In genomic region chr5:162593881-162594280, GRCh38 we compare ENCODE assay signal across 13 cellular contexts.
A peak's percentile ranks its signal among the peaks of the same experiment; 100 is the strongest.
DNase-seq lines count a peak whose midpoint lies in the region; ATAC-seq, FAIRE-seq and TF ChIP-seq lines count a peak whose summit lies in the region.
"Had no signal": no experiment of that assay in that cellular context is flagged by ENCODE, and none has a peak within 500 bp of the region (broad histone marks: within the 10 kb centered on the region; RNA-seq: fewer than 3 reads in every experiment).

No MANE protein-coding gene starts in this region.

- H3K36me3 ChIP-seq in GM12878 (ENCODE audit: control insufficient read depth in 2 of 2, insufficient read depth in 2 of 2, low read length in 1 of 2) (no peaks in the 10 kb centered on the region), transverse colon (no peaks in the 10 kb centered on the region)
- H3K36me3 ChIP-seq: SJSA1 had no signal

- intact Hi-C loops in activated CD8-positive, alpha-beta T cell treated with anti-CD3 and anti-CD28 coated beads for 36 hours (cut with micrococcal nuclease), result no loop called here
- intact Hi-C loops in GM12878 (cut with micrococcal nuclease; ENCODE audit: unreplicated experiment), result loop anchor here (5.0 to 10.0 kb wide), 2 partner anchors 751 to 813 kb away; no protein-coding TSS in a partner anchor
- intact Hi-C loops in transverse colon (cut with DNase I; ENCODE audit: low total_unique reads), result no loop called here

- ATAC-seq in activated CD8-positive, alpha-beta T cell treated with anti-CD3 and anti-CD28 coated beads for 36 hours, result no peak
- ATAC-seq in activated CD8-positive, alpha-beta T cell treated with anti-CD3 and anti-CD28 coated beads, Interleukin-2, amount 10 ng/mL, durations not matched to agents 7 days and 5 days, result no peak
- ATAC-seq in HG03354 (IDR thresholded peaks at IDR 0.05; ENCODE audit: poor library complexity, severe bottlenecking, unreplicated experiment), result peak; percentile 75
- peak; percentile 68 for ATAC-seq in GM12878
- ATAC-seq in HG03439 (IDR thresholded peaks at IDR 0.05; ENCODE audit: unreplicated experiment), result no peak
- ATAC-seq: activated T-cell treated with anti-CD3 and anti-CD28 coated beads, Interleukin-2, amount 50 U/mL, for 4 hours had no signal

- RAD21 ChIA-PET in GM12878 (lab: Charles Lee; ENCODE audit: unreplicated experiment), result interaction anchor here (0.8 kb wide), 1 partner anchor 315 kb away, joined by 3 read pairs; no protein-coding TSS in a partner anchor

- SMC1A ChIA-PET in GM12878 (lab: Charles Lee; ENCODE audit: uncharacterized antibody, unreplicated experiment), result interaction anchor here (0.7 to 1.2 kb wide), 2 partner anchors 439 to 733 kb away, joined by 3 read pairs; no protein-coding TSS in a partner anchor

- H3K27ac Mint-ChIP-seq in activated CD8-positive, alpha-beta T cell treated with anti-CD3 and anti-CD28 coated beads for 36 hours, result no peak overlapping the region
- no peak overlapping the region for H3K27ac Mint-ChIP-seq in activated CD8-positive, alpha-beta T cell treated with anti-CD3 and anti-CD28 coated beads, Interleukin-2, amount 10 ng/mL, durations not matched to agents 7 days and 5 days
- no peak overlapping the region for H3K27ac Mint-ChIP-seq in activated T-cell treated with anti-CD3 and anti-CD28 coated beads, Interleukin-2, amount 50 U/mL, for 24 hours

- CTCF ChIA-PET in activated CD8-positive, alpha-beta T cell treated with anti-CD3 and anti-CD28 coated beads for 36 hours (lab: Charles Lee), result no interaction called here
- CTCF ChIA-PET in activated CD8-positive, alpha-beta T cell treated with anti-CD3 and anti-CD28 coated beads, Interleukin-2, amount 10 ng/mL, durations not matched to agents 7 days and 5 days (lab: Charles Lee), result no interaction called here
- CTCF ChIA-PET in GM12878 (lab: Yijun Ruan, JAX), result interaction anchor here (0.6 to 1.2 kb wide), 2 partner anchors 11 to 75 kb away, joined by 3 to 4 read pairs; no protein-coding TSS in a partner anchor

- POLR2A ChIA-PET in activated CD8-positive, alpha-beta T cell treated with anti-CD3 and anti-CD28 coated beads for 36 hours (lab: Charles Lee), result no interaction called here
- POLR2A ChIA-PET in activated CD8-positive, alpha-beta T cell treated with anti-CD3 and anti-CD28 coated beads, Interleukin-2, amount 10 ng/mL, durations not matched to agents 7 days and 5 days (lab: Charles Lee), result no interaction called here
- POLR2A ChIA-PET in GM12878 (lab: Charles Lee), result no interaction called here

- H3K36me3 Mint-ChIP-seq in activated CD8-positive, alpha-beta T cell treated with anti-CD3 and anti-CD28 coated beads for 36 hours (ENCODE audit: low read depth), result no peaks in the 10 kb centered on the region
- no peaks in the 10 kb centered on the region for H3K36me3 Mint-ChIP-seq in activated CD8-positive, alpha-beta T cell treated with anti-CD3 and anti-CD28 coated beads, Interleukin-2, amount 10 ng/mL, durations not matched to agents 7 days and 5 days (ENCODE audit: low read depth)
- no peaks in the 10 kb centered on the region for H3K36me3 Mint-ChIP-seq in activated T-cell treated with anti-CD3 and anti-CD28 coated beads, Interleukin-2, amount 50 U/mL, for 24 hours (ENCODE audit: low read depth)

- TF ChIP-seq EP300 in GM12878 (IDR thresholded peaks at IDR 0.05; ENCODE audit: borderline replicate concordance in 1 of 2, control insufficient read depth in 1 of 2, low read depth in 2 of 2, low read length in 2 of 2) (no peak), transverse colon (IDR thresholded peaks at IDR 0.05; ENCODE audit: low read depth) (no peak)

- no peak overlapping the region for H3K27ac ChIP-seq in GM12878 (ENCODE audit: control insufficient read depth, insufficient read depth)
- H3K27ac ChIP-seq in transverse colon, result no peak overlapping the region
- H3K27ac ChIP-seq: SJSA1 had no signal

- H2AFZ ChIP-seq in GM12878 (ENCODE audit: control insufficient read depth, low read depth, low read length), result no peak overlapping the region

- TF ChIP-seq POLR2A in GM12878 (IDR thresholded peaks at IDR 0.05; ENCODE audit: low read depth, low read length) (no peak), transverse colon (IDR thresholded peaks at IDR 0.05) (no peak)

- no peak overlapping the region for H3K4me3 ChIP-seq in GM12878
- H3K4me3 ChIP-seq in transverse colon, result no peak overlapping the region
- H3K4me3 ChIP-seq: SJSA1 had no signal

- H3K27me3 ChIP-seq in GM12878 (replicated peaks in 1 of 2; ENCODE audit: control insufficient read depth in 2 of 2, insufficient read depth in 2 of 2, low read length in 1 of 2) (no peaks in the 10 kb centered on the region), transverse colon (no peaks in the 10 kb centered on the region)
- H3K27me3 ChIP-seq: SJSA1 had no signal

- peak; percentile 32 for TF ChIP-seq CTCF in activated CD8-positive, alpha-beta T cell treated with anti-CD3 and anti-CD28 coated beads for 36 hours (IDR thresholded peaks at IDR 0.05)
- TF ChIP-seq CTCF in GM12878 (IDR thresholded peaks at IDR 0.05 in 2 of 3, conservative IDR thresholded peaks at IDR 0.05 in 1 of 3; ENCODE audit: control insufficient read depth in 2 of 3, extremely low read depth in 1 of 3, insufficient read depth in 1 of 3, low read depth in 3 of 3, low read length in 3 of 3) (peak; percentile 27 to 36 (median 29); a peak in 3 of 6 replicates), transverse colon (IDR thresholded peaks at IDR 0.05) (peak; percentile 19 to 51 (median 36))

- WGBS in GM12878 (ENCODE audit: insufficient coverage, insufficient replicate concordance, low lambda C conversion rate, missing lambda C conversion rate), result 35% methylated on average over 1 of the region's 1 CpG
- WGBS in transverse colon (ENCODE audit: low coverage in 1 of 2), 2 donors, result 74 to 77% methylated on average over 1 of the region's 1 CpG

- no peak for DNase-seq in activated CD8-positive, alpha-beta T cell treated with anti-CD3 and anti-CD28 coated beads for 36 hours
- no peak for DNase-seq in activated CD8-positive, alpha-beta T cell treated with anti-CD3 and anti-CD28 coated beads, Interleukin-2, amount 10 ng/mL, durations not matched to agents 7 days and 5 days
- no peak for DNase-seq in GM12878 (ENCODE audit: low read depth, low spot score)
- DNase-seq in transverse colon, result no peak
- no peak for DNase-seq in activated T-cell treated with anti-CD3 and anti-CD28 coated beads, Interleukin-2, amount 50 U/mL, for 24 hours
- no peak for DNase-seq in GM19240 (ENCODE audit: insufficient read length, low spot score)
- DNase-seq: activated T-cell treated with anti-CD3 and anti-CD28 coated beads, Interleukin-2, amount 50 U/mL, for 4 hours; effector CD8-positive, alpha-beta T cell; IMR-90; midbrain had no signal

- H3K9me3 Mint-ChIP-seq in activated CD8-positive, alpha-beta T cell treated with anti-CD3 and anti-CD28 coated beads for 36 hours, result peaks cover 2% of the 10 kb centered on the region
- peaks cover 4% of the 10 kb centered on the region for H3K9me3 Mint-ChIP-seq in activated CD8-positive, alpha-beta T cell treated with anti-CD3 and anti-CD28 coated beads, Interleukin-2, amount 10 ng/mL, durations not matched to agents 7 days and 5 days (ENCODE audit: insufficient read depth)
- H3K9me3 Mint-ChIP-seq in activated T-cell treated with anti-CD3 and anti-CD28 coated beads, Interleukin-2, amount 50 U/mL, for 24 hours, result peaks cover 15% of the 10 kb centered on the region
- H3K9me3 Mint-ChIP-seq: activated T-cell treated with anti-CD3 and anti-CD28 coated beads, Interleukin-2, amount 50 U/mL, for 4 hours had no signal

- in situ Hi-C loops in GM12878 (cut with MboI) (no loop called here), transverse colon (cut with MboI; ENCODE audit: low pct_ligation_motif_present in 1 of 4, low pct_unique_long_range_greater_than_20kb in 1 of 4, low sequenced_read_pairs in 3 of 4) (no loop called here)

- H3K4me1 ChIP-seq in GM12878 (ENCODE audit: control insufficient read depth, insufficient read depth, low read length) (no peaks in the 10 kb centered on the region), transverse colon (no peaks in the 10 kb centered on the region)
- H3K4me1 ChIP-seq: SJSA1 had no signal

- no peak for FAIRE-seq in GM12878 (lab: Jason Lieb, UNC)

- no TSS peak for BruUV-seq in GM12878 (replicated peaks; lab: Mats Ljungman, UMichigan)

- H3K4me1 Mint-ChIP-seq in activated CD8-positive, alpha-beta T cell treated with anti-CD3 and anti-CD28 coated beads for 36 hours (ENCODE audit: low read depth), result no peaks in the 10 kb centered on the region
- no peaks in the 10 kb centered on the region for H3K4me1 Mint-ChIP-seq in activated CD8-positive, alpha-beta T cell treated with anti-CD3 and anti-CD28 coated beads, Interleukin-2, amount 10 ng/mL, durations not matched to agents 7 days and 5 days (ENCODE audit: low read depth)
- no peaks in the 10 kb centered on the region for H3K4me1 Mint-ChIP-seq in activated T-cell treated with anti-CD3 and anti-CD28 coated beads, Interleukin-2, amount 50 U/mL, for 24 hours (ENCODE audit: low read depth)

- H3K4me2 ChIP-seq in GM12878 (ENCODE audit: control insufficient read depth, insufficient read depth), result no peak overlapping the region

- no peaks in the 10 kb centered on the region for H3K27me3 Mint-ChIP-seq in activated CD8-positive, alpha-beta T cell treated with anti-CD3 and anti-CD28 coated beads for 36 hours
- H3K27me3 Mint-ChIP-seq in activated CD8-positive, alpha-beta T cell treated with anti-CD3 and anti-CD28 coated beads, Interleukin-2, amount 10 ng/mL, durations not matched to agents 7 days and 5 days (ENCODE audit: low read depth), result no peaks in the 10 kb centered on the region
- no peaks in the 10 kb centered on the region for H3K27me3 Mint-ChIP-seq in activated T-cell treated with anti-CD3 and anti-CD28 coated beads, Interleukin-2, amount 50 U/mL, for 24 hours

- peak; percentile 32; the same call in 1 of the 2 replicates for TF ChIP-seq RAD21 in GM12878 (IDR thresholded peaks at IDR 0.05; ENCODE audit: insufficient read depth, low read depth, low read length)

- no peaks in the 10 kb centered on the region for H3K79me2 ChIP-seq in GM12878 (ENCODE audit: control insufficient read depth, insufficient read depth, low read length)

- no peak overlapping the region for H3K9ac ChIP-seq in GM12878 (ENCODE audit: control insufficient read depth, insufficient read depth, low read length)

- H4K20me1 ChIP-seq in GM12878 (ENCODE audit: control insufficient read depth, insufficient read depth), result no peaks in the 10 kb centered on the region

- no peak overlapping the region for H3K4me3 Mint-ChIP-seq in activated CD8-positive, alpha-beta T cell treated with anti-CD3 and anti-CD28 coated beads for 36 hours
- H3K4me3 Mint-ChIP-seq in activated CD8-positive, alpha-beta T cell treated with anti-CD3 and anti-CD28 coated beads, Interleukin-2, amount 10 ng/mL, durations not matched to agents 7 days and 5 days, result no peak overlapping the region
- H3K4me3 Mint-ChIP-seq in activated T-cell treated with anti-CD3 and anti-CD28 coated beads, Interleukin-2, amount 50 U/mL, for 24 hours, result no peak overlapping the region
- H3K4me3 Mint-ChIP-seq: activated T-cell treated with anti-CD3 and anti-CD28 coated beads, Interleukin-2, amount 50 U/mL, for 4 hours had no signal

- no peaks in the 10 kb centered on the region for H3K9me3 ChIP-seq in GM12878 (replicated peaks; ENCODE audit: control insufficient read depth, insufficient read depth, low read length)
- peaks cover 0 to 8% of the 10 kb centered on the region in 2 donors for H3K9me3 ChIP-seq in transverse colon

TF ChIP-seq in GM12878, 131 proteins besides CTCF, POLR2A, EP300 and RAD21 (continues in another document):
- peak; percentile 18; the same call in 1 of the 2 replicates for TF ChIP-seq SMC3 (IDR thresholded peaks at IDR 0.05; ENCODE audit: borderline replicate concordance, low read length)

Comparison
In these comparisons a context has a peak if more than half of its experiments do, and no peak if none do; other contexts are left out.
1. ATAC-seq: peak in HG03354 (single experiment) and GM12878 (single experiment); none in activated CD8-positive, alpha-beta T cell treated with anti-CD3 and anti-CD28 coated beads for 36 hours (single experiment), activated CD8-positive, alpha-beta T cell treated with anti-CD3 and anti-CD28 coated beads, Interleukin-2, amount 10 ng/mL, durations not matched to agents 7 days and 5 days (single experiment) and HG03439 (single experiment).
2. Peak in every context shown above with its lines, with median percentiles within 50 percentile points of each other: CTCF ChIP-seq.